ENCODE assay signal across 20 cellular contexts in genomic region chr17:13008461-13008860, GRCh38. TPM values are rescaled to one million over a fixed set of nuclear protein-coding genes. Genes with fewer than 3 reads are reported as not detected.
DNase-seq lines count a peak whose midpoint lies in the region; ATAC-seq and TF ChIP-seq lines count a peak whose summit lies in the region.
"Had no signal": no experiment of that assay in that cellular context is flagged by ENCODE, and none has a peak within 500 bp of the region (broad histone marks: within the 10 kb centered on the region; RNA-seq: fewer than 3 reads in every experiment).

No MANE protein-coding gene starts in this region.

- ATAC-seq in CD4-positive, CD25-positive, alpha-beta regulatory T cell (ENCODE audit: low read depth in 2 of 2), result no peak
- ATAC-seq in activated naive CD8-positive, alpha-beta T cell treated with anti-CD3 and anti-CD28 coated beads, Interleukin-2, amount 50 U/mL, for 24 hours, result no peak
- no peak for ATAC-seq in GM19328 (IDR thresholded peaks at IDR 0.05; ENCODE audit: unreplicated experiment)
- ATAC-seq: GM23338, HCT116 had no signal

- DNase-seq in activated effector memory CD4-positive, alpha-beta T cell treated with anti-CD3 and anti-CD28 coated beads, Interleukin-2, amount 50 U/mL, for 16 hours, result peak; percentile 33
- no peak for DNase-seq in activated effector memory CD4-positive, alpha-beta T cell treated with Interleukin-2 at 50 U/mL for 16 hours
- no peak for DNase-seq in CD4-positive, CD25-positive, alpha-beta regulatory T cell
- peak; percentile 51 for DNase-seq in cerebellar cortex (ENCODE audit: low spot score)
- no peak for DNase-seq in nephron progenitor cell
- no peak for DNase-seq in activated naive CD8-positive, alpha-beta T cell treated with anti-CD3 and anti-CD28 coated beads, Interleukin-2, amount 50 U/mL, for 24 hours
- no peak for DNase-seq in Ammon's horn (ENCODE audit: low spot score)
- DNase-seq: BE2C; Calu3; CD4-positive, alpha-beta memory T cell; COR-L47; DMS53; DMS79 treated with DMSO at 0.1 percent for 48 hours; H9 had no signal

- no peak for TF ChIP-seq CTCF in nephron progenitor cell (IDR thresholded peaks at IDR 0.05)

- peaks cover 0 to 9% (median 5%) of the 10 kb centered on the region in 4 donors for H3K4me1 Mint-ChIP-seq in CD4-positive, CD25-positive, alpha-beta regulatory T cell
- no peaks in the 10 kb centered on the region for H3K4me1 Mint-ChIP-seq in nephron progenitor cell
- no peaks in the 10 kb centered on the region for H3K4me1 Mint-ChIP-seq in activated naive CD8-positive, alpha-beta T cell treated with anti-CD3 and anti-CD28 coated beads, Interleukin-2, amount 50 U/mL, for 24 hours
- H3K4me1 Mint-ChIP-seq: CD14-positive monocyte, GM23338, H9 had no signal

- peaks cover 91% of the 10 kb centered on the region for H3K36me3 ChIP-seq in CD4-positive, CD25-positive, alpha-beta regulatory T cell (ENCODE audit: control insufficient read depth, insufficient read depth, low read length)
- H3K36me3 ChIP-seq: BE2C had no signal

- no peak overlapping the region for H3K4me3 ChIP-seq in CD4-positive, CD25-positive, alpha-beta regulatory T cell (ENCODE audit: low read depth, low read length)
- H3K4me3 ChIP-seq: BLaER1 treated with 17β-estradiol and CSF1 and Interleukin-3, amounts not matched to agents 10 nM and 100 nM; GM23338 had no signal

- no peak overlapping the region for H3K27ac ChIP-seq in CD4-positive, CD25-positive, alpha-beta regulatory T cell (ENCODE audit: insufficient read depth, low read length, poor library complexity, severe bottlenecking)
- H3K27ac ChIP-seq: 22Rv1; BLaER1 treated with 17β-estradiol and CSF1 and Interleukin-3, amounts not matched to agents 10 nM and 100 nM had no signal

- H3K27me3 ChIP-seq in CD4-positive, CD25-positive, alpha-beta regulatory T cell (ENCODE audit: control insufficient read depth, insufficient read depth, low read length), result no peaks in the 10 kb centered on the region
- H3K27me3 ChIP-seq: BE2C; BLaER1 treated with 17β-estradiol and CSF1 and Interleukin-3, amounts not matched to agents 10 nM and 100 nM had no signal

- peaks cover 0 to 2% (median 0%) of the 10 kb centered on the region in 7 donors for H3K9me3 Mint-ChIP-seq in CD4-positive, CD25-positive, alpha-beta regulatory T cell
- H3K9me3 Mint-ChIP-seq in nephron progenitor cell, result no peaks in the 10 kb centered on the region
- no peaks in the 10 kb centered on the region for H3K9me3 Mint-ChIP-seq in activated naive CD8-positive, alpha-beta T cell treated with anti-CD3 and anti-CD28 coated beads, Interleukin-2, amount 50 U/mL, for 24 hours
- H3K9me3 Mint-ChIP-seq: CD14-positive monocyte, GM23338, H9 had no signal

- H3K9me3 ChIP-seq in CD4-positive, CD25-positive, alpha-beta regulatory T cell (ENCODE audit: control insufficient read depth in 2 of 2, low read length in 2 of 2), result no peaks in the 10 kb centered on the region
- H3K9me3 ChIP-seq: BE2C; BLaER1 treated with 17β-estradiol and CSF1 and Interleukin-3, amounts not matched to agents 10 nM and 100 nM had no signal

- peaks cover 48% of the 10 kb centered on the region for H3K36me3 Mint-ChIP-seq in CD4-positive, CD25-positive, alpha-beta regulatory T cell
- peaks cover 75% of the 10 kb centered on the region for H3K36me3 Mint-ChIP-seq in nephron progenitor cell (ENCODE audit: low read depth)
- H3K36me3 Mint-ChIP-seq in activated naive CD8-positive, alpha-beta T cell treated with anti-CD3 and anti-CD28 coated beads, Interleukin-2, amount 50 U/mL, for 24 hours (ENCODE audit: low read depth), result peaks cover 59% of the 10 kb centered on the region

- H3K4me3 Mint-ChIP-seq in CD4-positive, CD25-positive, alpha-beta regulatory T cell, result no peak overlapping the region
- H3K4me3 Mint-ChIP-seq in nephron progenitor cell, result no peak overlapping the region
- no peak overlapping the region for H3K4me3 Mint-ChIP-seq in activated naive CD8-positive, alpha-beta T cell treated with anti-CD3 and anti-CD28 coated beads, Interleukin-2, amount 50 U/mL, for 24 hours
- H3K4me3 Mint-ChIP-seq: CD14-positive monocyte; CD4-positive, alpha-beta memory T cell; GM23338; H9 had no signal

- peak overlapping the region in 2 of 3 donors; percentile 6 to 13 for H3K27ac Mint-ChIP-seq in CD4-positive, CD25-positive, alpha-beta regulatory T cell
- H3K27ac Mint-ChIP-seq in nephron progenitor cell, result peak overlapping the region; percentile 45
- H3K27ac Mint-ChIP-seq in activated naive CD8-positive, alpha-beta T cell treated with anti-CD3 and anti-CD28 coated beads, Interleukin-2, amount 50 U/mL, for 24 hours, result no peak overlapping the region
- H3K27ac Mint-ChIP-seq: GM23338, H9 had no signal

- no peaks in the 10 kb centered on the region for H3K27me3 Mint-ChIP-seq in CD4-positive, CD25-positive, alpha-beta regulatory T cell
- no peaks in the 10 kb centered on the region for H3K27me3 Mint-ChIP-seq in nephron progenitor cell (ENCODE audit: low read depth, poor library complexity)
- H3K27me3 Mint-ChIP-seq in activated naive CD8-positive, alpha-beta T cell treated with anti-CD3 and anti-CD28 coated beads, Interleukin-2, amount 50 U/mL, for 24 hours, result no peaks in the 10 kb centered on the region
- H3K27me3 Mint-ChIP-seq: CD4-positive, alpha-beta memory T cell had no signal

- H3K4me1 ChIP-seq in CD4-positive, CD25-positive, alpha-beta regulatory T cell (ENCODE audit: control insufficient read depth, insufficient read depth, low read length, poor library complexity, severe bottlenecking), result no peaks in the 10 kb centered on the region
- H3K4me1 ChIP-seq: BE2C had no signal

RNA-seq across cellular contexts. Expression of gene ELAC2, which starts 9.4 kb away (rescaled TPM):
- 62.5 TPM for total RNA-seq in CD4-positive, CD25-positive, alpha-beta regulatory T cell
- 10 to 100 TPM; 47.3 to 53.3 (median 48.9) TPM for polyA plus RNA-seq in CD4-positive, CD25-positive, alpha-beta regulatory T cell

Comparison
In these comparisons a context has a peak if more than half of its experiments do, and no peak if none do; other contexts are left out.
1. DNase-seq: peak in activated effector memory CD4-positive, alpha-beta T cell treated with anti-CD3 and anti-CD28 coated beads, Interleukin-2, amount 50 U/mL, for 16 hours (single experiment) and cerebellar cortex (single experiment); none in activated effector memory CD4-positive, alpha-beta T cell treated with Interleukin-2 at 50 U/mL for 16 hours (single experiment), CD4-positive, CD25-positive, alpha-beta regulatory T cell (0 of 3), nephron progenitor cell (single experiment), activated naive CD8-positive, alpha-beta T cell treated with anti-CD3 and anti-CD28 coated beads, Interleukin-2, amount 50 U/mL, for 24 hours (single experiment) and Ammon's horn (single experiment).